Comparison of ENCODE assay signal across 1 cellular context in genomic region chr10:389836-390448, GRCh38.
TF ChIP-seq lines count a peak whose summit lies in the region.

No MANE protein-coding gene starts in this region.

TF ChIP-seq in IMR-90, 13 proteins besides CTCF, POLR2A, EP300 and RAD21:
- TF ChIP-seq MAFK (IDR thresholded peaks at IDR 0.05; ENCODE audit: low read depth, low read length) (no peak), FOS (IDR thresholded peaks at IDR 0.05; ENCODE audit: low read depth, low read length) (no peak), CHD1 (IDR thresholded peaks at IDR 0.05; ENCODE audit: low read depth, low read length) (no peak), BHLHE40 (IDR thresholded peaks at IDR 0.05; ENCODE audit: low read depth, low read length) (no peak), RFX5 (IDR thresholded peaks at IDR 0.05; ENCODE audit: low read depth, low read length) (no peak), SMC3 (IDR thresholded peaks at IDR 0.05; ENCODE audit: low read depth, low read length) (no peak), NFE2L2 (IDR thresholded peaks at IDR 0.05; ENCODE audit: low read depth, low read length) (no peak), MAZ (IDR thresholded peaks at IDR 0.05; ENCODE audit: borderline replicate concordance, low read depth, low read length) (no peak), RCOR1 (IDR thresholded peaks at IDR 0.05; ENCODE audit: insufficient replicate concordance, low read length) (no peak), ELK1 (IDR thresholded peaks at IDR 0.05; ENCODE audit: borderline replicate concordance, low read depth, low read length) (no peak), MXI1 (IDR thresholded peaks at IDR 0.05; ENCODE audit: borderline replicate concordance, low read depth, low read length) (no peak), CEBPB (IDR thresholded peaks at IDR 0.05; ENCODE audit: low read depth, low read length) (no peak)
- TF ChIP-seq, protein P1, sequence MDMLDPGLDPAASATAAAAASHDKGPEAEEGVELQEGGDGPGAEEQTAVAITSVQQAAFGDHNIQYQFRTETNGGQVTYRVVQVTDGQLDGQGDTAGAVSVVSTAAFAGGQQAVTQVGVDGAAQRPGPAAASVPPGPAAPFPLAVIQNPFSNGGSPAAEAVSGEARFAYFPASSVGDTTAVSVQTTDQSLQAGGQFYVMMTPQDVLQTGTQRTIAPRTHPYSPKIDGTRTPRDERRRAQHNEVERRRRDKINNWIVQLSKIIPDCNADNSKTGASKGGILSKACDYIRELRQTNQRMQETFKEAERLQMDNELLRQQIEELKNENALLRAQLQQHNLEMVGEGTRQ (IDR thresholded peaks at IDR 0.05; ENCODE audit: low read depth, low read length) = no peak
